ENCODE assay signal across 21 cellular contexts in the genomic region with DNA sequence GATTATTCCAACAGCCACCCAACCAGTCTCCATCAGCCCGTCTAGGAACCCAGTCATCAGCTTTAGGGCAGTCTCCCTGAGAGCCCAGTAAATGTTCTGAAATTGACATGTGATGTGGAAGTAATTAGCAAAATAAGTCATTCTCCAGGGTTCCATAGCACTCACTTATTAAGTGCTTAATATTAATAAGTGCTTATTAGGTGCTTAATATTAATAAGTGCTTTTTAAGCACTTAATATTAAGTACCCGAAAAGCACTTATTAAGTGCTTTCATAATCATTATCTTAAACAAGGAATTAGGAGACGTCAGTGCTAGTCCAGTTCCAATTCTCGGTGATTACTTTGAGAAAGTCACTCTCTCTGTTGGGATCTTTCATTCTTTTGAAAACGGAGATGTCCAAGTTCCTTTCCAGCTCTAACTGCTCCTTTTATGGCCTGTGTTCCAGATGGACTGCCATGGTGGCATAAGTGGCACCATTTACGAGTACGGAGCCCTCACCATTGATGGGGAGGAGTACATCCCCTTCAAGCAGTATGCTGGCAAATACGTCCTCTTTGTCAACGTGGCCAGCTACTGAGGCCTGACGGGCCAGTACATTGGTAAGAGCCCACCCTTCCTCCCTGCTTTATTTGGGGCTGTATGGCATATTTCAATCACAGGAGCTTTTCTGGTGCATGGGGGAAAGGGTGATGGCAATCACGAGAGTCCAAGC. TPM values are rescaled to one million over a fixed set of nuclear protein-coding genes. Genes with fewer than 3 reads are reported as not detected.
DNase-seq lines count a peak whose midpoint lies in the region; ATAC-seq, FAIRE-seq and TF ChIP-seq lines count a peak whose summit lies in the region.
"Had no signal": no experiment of that assay in that cellular context is flagged by ENCODE, and none has a peak within 500 bp of the region (broad histone marks: within the 10 kb centered on the region; RNA-seq: fewer than 3 reads in every experiment).

No MANE protein-coding gene starts in this region.

- H3K27me3 ChIP-seq in spleen (replicated peaks in 1 of 7), result peaks cover 0 to 8% (median 0%) of the 10 kb centered on the region in 7 donors

- H3K9me3 ChIP-seq in T-helper 17 cell (ENCODE audit: control insufficient read depth, low read length, poor library complexity, severe bottlenecking) (no peaks in the 10 kb centered on the region), kidney (ENCODE audit: control insufficient read depth in 1 of 2, low read length in 2 of 2) (no peaks in the 10 kb centered on the region), spleen (no peaks in the 10 kb centered on the region)

- H3K27me3 Mint-ChIP-seq in T-helper 17 cell, result no peaks in the 10 kb centered on the region

- TF ChIP-seq POLR2A in spleen (IDR thresholded peaks at IDR 0.05), result no peak

- peak overlapping the region; percentile 94 to 96 for H3K9ac ChIP-seq in kidney (ENCODE audit: low read length in 2 of 2)

- peak overlapping the region; percentile 72 for H3K27ac Mint-ChIP-seq in T-helper 17 cell

- peak overlapping the region; percentile 92 to 94 for H3K4me3 ChIP-seq in kidney (ENCODE audit: low read length in 2 of 2)
- peak overlapping the region in 3 of 8 donors; percentile 50 to 80 (median 62) for H3K4me3 ChIP-seq in spleen
- H3K4me3 ChIP-seq: SK-N-MC had no signal

- TF ChIP-seq CTCF in C4-2B (conservative IDR thresholded peaks at IDR 0.05), result no peak
- TF ChIP-seq CTCF in kidney (IDR thresholded peaks at IDR 0.05; ENCODE audit: borderline replicate concordance, extremely low read depth, insufficient read depth), result no peak
- no peak for TF ChIP-seq CTCF in spleen (IDR thresholded peaks at IDR 0.05 in 8 of 11, conservative IDR thresholded peaks at IDR 0.05 in 3 of 11)

- intact Hi-C loops in kidney (cut with DNase I), result no loop called here
- intact Hi-C loops in spleen (cut with DNase I; ENCODE audit: low total_unique reads), result no loop called here

- peaks cover 6% of the 10 kb centered on the region for H3K36me3 Mint-ChIP-seq in T-helper 17 cell (ENCODE audit: low read depth)

- H3K4me1 Mint-ChIP-seq in T-helper 17 cell, result peaks cover 22% of the 10 kb centered on the region

- H3K4me1 ChIP-seq in kidney (ENCODE audit: control insufficient read depth in 1 of 2, insufficient read depth in 1 of 2, low read depth in 1 of 2, low read length in 2 of 2), result peaks cover 33% of the 10 kb centered on the region in 2 donors
- peaks cover 9 to 98% (median 69%) of the 10 kb centered on the region in 6 donors for H3K4me1 ChIP-seq in spleen

- peaks cover 67 to 73% of the 10 kb centered on the region in 2 donors for H3K36me3 ChIP-seq in kidney (ENCODE audit: control insufficient read depth in 1 of 2, insufficient read depth in 2 of 2, low read length in 2 of 2)
- peaks cover 0 to 77% (median 41%) of the 10 kb centered on the region in 6 donors for H3K36me3 ChIP-seq in spleen

- H3K27ac ChIP-seq in C4-2B (peak overlapping the region; percentile 86), kidney (ENCODE audit: low read depth in 2 of 2, low read length in 2 of 2) (peak overlapping the region; percentile 96 to 98), spleen (peak overlapping the region in 7 of 8 donors; percentile 68 to 89 (median 85))
- H3K27ac ChIP-seq: SK-N-MC had no signal

- WGBS in spleen, 5 donors, result 78 to 93% (median 89%) methylated on average over 11 of the region's 11 CpGs

- no peak for ATAC-seq in T-helper 17 cell
- no peak for ATAC-seq in HG02938 (IDR thresholded peaks at IDR 0.05; ENCODE audit: unreplicated experiment)

- no peak for DNase-seq in T-helper 17 cell
- DNase-seq in kidney, result no peak
- no peak for DNase-seq in spleen
- DNase-seq in SHP77 (lab: John Stamatoyannopoulos, UW), result no peak
- no peak for DNase-seq in stimulated activated CD4-positive, alpha-beta T cell treated with anti-CD3 and anti-CD28 coated beads, Interleukin-1b, Interleukin-23, amount 100 ng/mL, for 48 hours
- DNase-seq in cerebellar nuclear complex (lab: John Stamatoyannopoulos, UW), result no peak
- DNase-seq: ACHN; activated CD4-positive, CD25-positive, alpha-beta regulatory T cell; activated CD8-positive, alpha-beta memory T cell treated with anti-CD3 and anti-CD28 coated beads for 24 hours; effector CD8-positive, alpha-beta T cell; islet precursor cell; NCI-H1417 treated with DMSO at 0.1 percent for 48 hours; occipital lobe; stimulated activated CD4-positive, alpha-beta T cell treated with anti-CD3 and anti-CD28 coated beads, Interleukin-4, amount 100 ng/mL, for 1 hour; T-helper 9 cell had no signal

- FAIRE-seq in kidney (lab: Jason Lieb, UNC), result no peak
- FAIRE-seq: HTR-8/SVneo had no signal

- peak overlapping the region; percentile 34 for H3K4me3 Mint-ChIP-seq in T-helper 17 cell
- H3K4me3 Mint-ChIP-seq: CD14-positive monocyte had no signal

RNA-seq across cellular contexts. Expression of a gene that starts 4.7 kb away (rescaled TPM):
- under 1 TPM in 1 of 2 donors, not detected in 1; 0.22 TPM for total RNA-seq in T-helper 17 cell
- 1,327 TPM for total RNA-seq in kidney
- 27,893 TPM for polyA plus RNA-seq in kidney (ENCODE audit: insufficient read depth, low read depth, low replicate concordance)
- 100 to 1,000 TPM in 6 of 7 donors, 10 to 100 TPM in 1; 78.7 to 886 (median 416) TPM for total RNA-seq in spleen
- polyA plus RNA-seq in spleen, result 100 to 1,000 TPM; 158 to 261 (median 256) TPM
- total RNA-seq: OCI-LY7 had no signal

RNA-seq across cellular contexts. Expression of a gene that starts 55.8 kb away (rescaled TPM):
- total RNA-seq in T-helper 17 cell, result 100 to 1,000 TPM; 227 to 245 TPM
- total RNA-seq in kidney, result 132 TPM
- 109 TPM for polyA plus RNA-seq in kidney (ENCODE audit: insufficient read depth, low read depth, low replicate concordance)
- total RNA-seq in spleen, result 100 to 1,000 TPM; 179 to 260 (median 218) TPM
- polyA plus RNA-seq in spleen, result 100 to 1,000 TPM in 1 of 3 donors, 10 to 100 TPM in 2; 67.7 to 149 (median 95.9) TPM

Comparison
In these comparisons a context has a peak if more than half of its experiments do, and no peak if none do; other contexts are left out.
1. RNA of a gene that starts 4.7 kb away (total RNA-seq): 1,327 TPM in kidney (single experiment) and 78.7 to 886 TPM in spleen; 0.22 TPM in T-helper 17 cell; every median in the first group is over 10 times any median in the second.
2. Peak in every context shown above with its lines, with median percentiles within 50 percentile points of each other: H3K27ac ChIP-seq.